ENCODE assay signal across 10 cellular contexts in genomic region chr10:103856497-103857175, GRCh38. TPM values are rescaled to one million over a fixed set of nuclear protein-coding genes. Genes with fewer than 3 reads are reported as not detected.
DNase-seq lines count a peak whose midpoint lies in the region; TF ChIP-seq lines count a peak whose summit lies in the region.
"Had no signal": no experiment of that assay in that cellular context is flagged by ENCODE, and none has a peak within 500 bp of the region (broad histone marks: within the 10 kb centered on the region; RNA-seq: fewer than 3 reads in every experiment).

No MANE protein-coding gene starts in this region.

- H3K27me3 Mint-ChIP-seq in endothelial cell (ENCODE audit: unreplicated experiment) (peaks cover 19% of the 10 kb centered on the region), neural progenitor cell (ENCODE audit: insufficient read depth, low read depth) (peaks cover 11% of the 10 kb centered on the region)

- H3K4me3 Mint-ChIP-seq in endothelial cell (ENCODE audit: unreplicated experiment), result peak overlapping the region; percentile 92
- H3K4me3 Mint-ChIP-seq in neural progenitor cell, result peak overlapping the region; percentile 88

- H3K4me1 Mint-ChIP-seq in endothelial cell (ENCODE audit: unreplicated experiment), result peaks cover 42% of the 10 kb centered on the region
- peaks cover 44% of the 10 kb centered on the region for H3K4me1 Mint-ChIP-seq in neural progenitor cell

- H3K27ac Mint-ChIP-seq in endothelial cell (ENCODE audit: unreplicated experiment), result peak overlapping the region; percentile 66
- no peak overlapping the region for H3K27ac Mint-ChIP-seq in neural progenitor cell

- H3K4me2 ChIP-seq in neural progenitor cell, result peak overlapping the region; percentile 93

- H4K20me1 ChIP-seq in neural progenitor cell (ENCODE audit: low read depth), result peaks cover 23% of the 10 kb centered on the region

- H3F3A ChIP-seq in neural progenitor cell (ENCODE audit: low read depth), result peaks cover 18% of the 10 kb centered on the region

- peaks cover 18% of the 10 kb centered on the region for H3K4me1 ChIP-seq in neural progenitor cell

- peak overlapping the region; percentile 78 for H2AFZ ChIP-seq in neural progenitor cell (replicated peaks)

- H3K79me2 ChIP-seq in neural progenitor cell (ENCODE audit: low read depth), result no peaks in the 10 kb centered on the region

- no peak overlapping the region for H3K9ac ChIP-seq in neural progenitor cell

- no peaks in the 10 kb centered on the region for H3K36me3 ChIP-seq in neural progenitor cell

- H3K9me3 ChIP-seq in neural progenitor cell (ENCODE audit: low read depth), result no peaks in the 10 kb centered on the region

- TF ChIP-seq CTCF in endothelial cell (IDR thresholded peaks at IDR 0.05; ENCODE audit: unreplicated experiment) (no peak), neural progenitor cell (IDR thresholded peaks at IDR 0.05) (no peak)

- peak overlapping the region; percentile 67 for H3K4me3 ChIP-seq in neural progenitor cell

- H3K9me3 Mint-ChIP-seq in endothelial cell (ENCODE audit: unreplicated experiment) (no peaks in the 10 kb centered on the region), neural progenitor cell (no peaks in the 10 kb centered on the region)

- peak; percentile 4 for DNase-seq in NOMO-1 treated with DMSO at 0.1 percent for 48 hours (lab: John Stamatoyannopoulos, UW; ENCODE audit: unreplicated experiment)
- no peak for DNase-seq in NOMO-1 treated with dmso at 0.1 percent for 144 hours (lab: John Stamatoyannopoulos, UW; ENCODE audit: unreplicated experiment)
- DNase-seq in NCI-H69 (lab: John Stamatoyannopoulos, UW), result peak; percentile 18
- DNase-seq in endothelial cell (ENCODE audit: low spot score), result no peak
- no peak for DNase-seq in neural progenitor cell (ENCODE audit: low spot score)
- no peak for DNase-seq in NCI-H446 treated with DMSO at 0.1 percent for 48 hours (lab: John Stamatoyannopoulos, UW)
- DNase-seq in HUDEP-2 (lab: John Stamatoyannopoulos, UW; ENCODE audit: unreplicated experiment in 76 of 76), result no peak
- no peak for DNase-seq in islet precursor cell
- DNase-seq: activated CD8-positive, alpha-beta memory T cell treated with anti-CD3 and anti-CD28 coated beads, Interleukin-2, amount 50 U/mL, for 48 hours; stimulated activated naive CD4-positive, alpha-beta T cell had no signal

- peaks cover 65% of the 10 kb centered on the region for H3K27me3 ChIP-seq in neural progenitor cell

- peaks cover 8% of the 10 kb centered on the region for H3K36me3 Mint-ChIP-seq in endothelial cell (ENCODE audit: low read depth, unreplicated experiment)
- H3K36me3 Mint-ChIP-seq in neural progenitor cell, result peaks cover 2% of the 10 kb centered on the region

- H3K27ac ChIP-seq in neural progenitor cell, result no peak overlapping the region

RNA-seq across cellular contexts. Expression of gene SH3PXD2A, which starts 1.3 kb away (rescaled TPM):
- total RNA-seq in endothelial cell (ENCODE audit: unreplicated experiment) (59.9 TPM), neural progenitor cell (ENCODE audit: low replicate concordance) (2.3 and 4.7 TPM in 2 replicates)

Comparison
In these comparisons a context has a peak if more than half of its experiments do, and no peak if none do; other contexts are left out.
1. DNase-seq: peak in NOMO-1 treated with DMSO at 0.1 percent for 48 hours (single experiment) and NCI-H69 (single experiment); none in NOMO-1 treated with dmso at 0.1 percent for 144 hours (single experiment), endothelial cell (single experiment), neural progenitor cell (single experiment), NCI-H446 treated with DMSO at 0.1 percent for 48 hours (single experiment), HUDEP-2 (0 of 76) and islet precursor cell (single experiment).
2. RNA of gene SH3PXD2A, which starts 1.3 kb away (total RNA-seq): 59.9 TPM in endothelial cell (single experiment); 2.3 to 4.7 TPM in neural progenitor cell; every median in the first group is over 10 times any median in the second.